1 cellular context compared by ENCODE assay signal in genomic region chr11:119481021-119481666, GRCh38.
A peak's percentile ranks its signal among the peaks of the same experiment; 100 is the strongest.
TF ChIP-seq lines count a peak whose summit lies in the region.

No MANE protein-coding gene starts in this region.

TF ChIP-seq in HepG2, 621 proteins besides CTCF, POLR2A, EP300 and RAD21 (continued from another document and continues in another):
- TF ChIP-seq ZBTB10 (CRISPR knock-in tag; IDR thresholded peaks at IDR 0.05; ENCODE audit: borderline replicate concordance) (peak; percentile 32; the same call in 1 of the 2 replicates), SP4 (CRISPR knock-in tag; IDR thresholded peaks at IDR 0.05) (no peak), SRY (CRISPR knock-in tag; IDR thresholded peaks at IDR 0.05) (no peak), ZNF44 (CRISPR knock-in tag; IDR thresholded peaks at IDR 0.05) (0 out of 2 replicates have a peak, but pooled peaks have one; percentile 20), SIX4 (CRISPR knock-in tag; IDR thresholded peaks at IDR 0.05) (no peak), DR1 (CRISPR knock-in tag; IDR thresholded peaks at IDR 0.05) (0 out of 2 replicates have a peak, but pooled peaks have one; percentile 53), ARNT (IDR thresholded peaks at IDR 0.05) (no peak), ZNF879 (CRISPR knock-in tag; IDR thresholded peaks at IDR 0.05) (no peak), ZNF124 (CRISPR knock-in tag; IDR thresholded peaks at IDR 0.05) (no peak; the same call in 1 of the 2 replicates), ZNF121 (CRISPR knock-in tag; IDR thresholded peaks at IDR 0.05) (0 out of 2 replicates have a peak, but pooled peaks have one; percentile 23), ATF6 (CRISPR knock-in tag; conservative IDR thresholded peaks at IDR 0.05) (no peak), GATA4 (IDR thresholded peaks at IDR 0.05; ENCODE audit: borderline replicate concordance, low read depth) (no peak), ZNF772 (CRISPR knock-in tag; IDR thresholded peaks at IDR 0.05) (peak; percentile 83; the same call in 1 of the 2 replicates), SRSF1 (optimal IDR thresholded peaks at IDR 0.05; ENCODE audit: low read depth, low read length) (no peak), ZNF784 (CRISPR knock-in tag; IDR thresholded peaks at IDR 0.05; ENCODE audit: borderline replicate concordance) (no peak), NFE2L2 (IDR thresholded peaks at IDR 0.05; ENCODE audit: low read length) (no peak), ZBTB37 (CRISPR knock-in tag; IDR thresholded peaks at IDR 0.05) (no peak), CEBPZ (IDR thresholded peaks at IDR 0.05; ENCODE audit: low read length) (no peak), ARID2 (CRISPR knock-in tag; IDR thresholded peaks at IDR 0.05; ENCODE audit: borderline replicate concordance) (no peak), ZNF224 (CRISPR knock-in tag; IDR thresholded peaks at IDR 0.05) (0 out of 2 replicates have a peak, but pooled peaks have one; percentile 68), KLF6 (CRISPR knock-in tag; IDR thresholded peaks at IDR 0.05) (0 out of 2 replicates have a peak, but pooled peaks have one; percentile 50), SMAD1 (CRISPR knock-in tag; IDR thresholded peaks at IDR 0.05; ENCODE audit: borderline replicate concordance, low read depth) (no peak), NFYB (CRISPR knock-in tag; IDR thresholded peaks at IDR 0.05) (no peak), ZBTB14 (CRISPR knock-in tag; IDR thresholded peaks at IDR 0.05) (no peak), SP5 (CRISPR knock-in tag; IDR thresholded peaks at IDR 0.05; ENCODE audit: borderline replicate concordance, low read depth) (peak; percentile 64; the same call in 1 of the 2 replicates), ZNF737 (CRISPR knock-in tag; IDR thresholded peaks at IDR 0.05; ENCODE audit: borderline replicate concordance) (no peak), ZZZ3 (CRISPR knock-in tag; IDR thresholded peaks at IDR 0.05; ENCODE audit: borderline replicate concordance) (no peak), TFAP4 (IDR thresholded peaks at IDR 0.05; ENCODE audit: borderline replicate concordance, low read depth) (peak; percentile 37; the same call in 1 of the 2 replicates), YEATS2 (CRISPR knock-in tag; IDR thresholded peaks at IDR 0.05; ENCODE audit: borderline replicate concordance) (peak; percentile 79; the same call in 1 of the 2 replicates), ESRRA (CRISPR knock-in tag; IDR thresholded peaks at IDR 0.05; ENCODE audit: low read depth) (0 out of 2 replicates have a peak, but pooled peaks have one; percentile 51), ZNF616 (CRISPR knock-in tag; IDR thresholded peaks at IDR 0.05; ENCODE audit: low read depth) (no peak), ZNF790 (CRISPR knock-in tag; IDR thresholded peaks at IDR 0.05; ENCODE audit: borderline replicate concordance) (no peak), NAIF1 (CRISPR knock-in tag; IDR thresholded peaks at IDR 0.05; ENCODE audit: borderline replicate concordance) (no peak), PHF5A (CRISPR knock-in tag; IDR thresholded peaks at IDR 0.05; ENCODE audit: low read depth, unreplicated experiment) (no peak), TEF (CRISPR knock-in tag; IDR thresholded peaks at IDR 0.05) (no peak), HOMEZ (CRISPR knock-in tag; IDR thresholded peaks at IDR 0.05; ENCODE audit: low read depth) (0 out of 2 replicates have a peak, but pooled peaks have one; percentile 50), ZNF558 (CRISPR knock-in tag; IDR thresholded peaks at IDR 0.05; ENCODE audit: borderline replicate concordance) (no peak), ZNF709 (CRISPR knock-in tag; IDR thresholded peaks at IDR 0.05) (no peak), KLF13 (CRISPR knock-in tag; IDR thresholded peaks at IDR 0.05) (no peak), ZMYM4 (CRISPR knock-in tag; IDR thresholded peaks at IDR 0.05) (peak; percentile 55; the same call in 1 of the 2 replicates), DRAP1 (CRISPR knock-in tag; IDR thresholded peaks at IDR 0.05) (peak; percentile 65; the same call in 1 of the 2 replicates), ZNF546 (CRISPR knock-in tag; conservative IDR thresholded peaks at IDR 0.05) (0 out of 2 replicates have a peak, but pooled peaks have one; percentile 48), CREB3 (CRISPR knock-in tag; IDR thresholded peaks at IDR 0.05) (no peak), ZNF276 (CRISPR knock-in tag; IDR thresholded peaks at IDR 0.05; ENCODE audit: low read depth) (no peak)
